23 cellular contexts compared by ENCODE assay signal in genomic region chr2:157216421-157216965, GRCh38. TPM values are rescaled to one million over a fixed set of nuclear protein-coding genes. Genes with fewer than 3 reads are reported as not detected.
"Had no signal": no experiment of that assay in that cellular context is flagged by ENCODE, and none has a peak within 500 bp of the region (broad histone marks: within the 10 kb centered on the region; RNA-seq: fewer than 3 reads in every experiment).

No MANE protein-coding gene starts in this region.

- ATAC-seq: activated CD8-positive, alpha-beta memory T cell treated with anti-CD3 and anti-CD28 coated beads, Interleukin-2, amount 10 ng/mL, durations not matched to agents 7 days and 5 days; activated CD8-positive, alpha-beta T cell treated with anti-CD3 and anti-CD28 coated beads, Interleukin-2, amount 10 ng/mL, durations not matched to agents 7 days and 5 days; activated T-cell treated with anti-CD3 and anti-CD28 coated beads, Interleukin-2, amount 50 U/mL, for 72 hours; left cardiac atrium; left ventricle myocardium superior; right lobe of liver had no signal

- H3K27me3 Mint-ChIP-seq: activated B cell treated with CpG ODN at 0.5 μM for 24 hours had no signal

- H3K36me3 Mint-ChIP-seq: activated CD8-positive, alpha-beta memory T cell treated with anti-CD3 and anti-CD28 coated beads, Interleukin-2, amount 10 ng/mL, durations not matched to agents 7 days and 5 days; activated naive CD8-positive, alpha-beta T cell had no signal

- H3K27ac Mint-ChIP-seq: activated B cell treated with CpG ODN at 0.5 μM for 24 hours; activated CD8-positive, alpha-beta memory T cell treated with anti-CD3 and anti-CD28 coated beads, Interleukin-2, amount 10 ng/mL, durations not matched to agents 7 days and 5 days; activated CD8-positive, alpha-beta T cell treated with anti-CD3 and anti-CD28 coated beads, Interleukin-2, amount 10 ng/mL, durations not matched to agents 7 days and 5 days; activated naive CD8-positive, alpha-beta T cell; activated T-cell treated with anti-CD3 and anti-CD28 coated beads, Interleukin-2, amount 50 U/mL, for 72 hours; nephron; T-helper 2 cell treated with Interferon-gamma antibody and Interleukin-4, amounts not matched to agents 5 μg/mL and 100 μg/mL, for 36 hours had no signal

- H3K9me3 Mint-ChIP-seq: activated B cell treated with CpG ODN at 0.5 μM for 24 hours; activated T-cell treated with anti-CD3 and anti-CD28 coated beads, Interleukin-2, amount 50 U/mL, for 72 hours; central memory CD8-positive, alpha-beta T cell; nephron; T-helper 2 cell treated with Interferon-gamma antibody and Interleukin-4, amounts not matched to agents 5 μg/mL and 100 μg/mL, for 36 hours had no signal

- DNase-seq: activated B cell treated with CpG ODN at 0.5 μM for 24 hours; activated CD8-positive, alpha-beta memory T cell treated with anti-CD3 and anti-CD28 coated beads, Interleukin-2, amount 10 ng/mL, durations not matched to agents 7 days and 5 days; activated CD8-positive, alpha-beta T cell treated with anti-CD3 and anti-CD28 coated beads, Interleukin-2, amount 10 ng/mL, durations not matched to agents 7 days and 5 days; activated effector memory CD4-positive, alpha-beta T cell treated with Interleukin-2 at 50 U/mL for 16 hours; activated naive CD4-positive, alpha-beta T cell treated with Interleukin-2 at 50 U/mL for 16 hours; activated T-cell treated with anti-CD3 and anti-CD28 coated beads, Interleukin-2, amount 50 U/mL, for 72 hours; anterior cingulate cortex; colonic mucosa; effector CD8-positive, alpha-beta T cell; islet precursor cell; left cardiac atrium; left ventricle myocardium superior; posterior cingulate gyrus; right lobe of liver; stimulated activated CD4-positive, alpha-beta T cell treated with anti-CD3 and anti-CD28 coated beads, Interleukin-2, amount 100 ng/mL, for 48 hours; stimulated activated naive CD4-positive, alpha-beta T cell treated with Interleukin-2 at 50 U/mL for 16 hours; testis; transverse colon had no signal

- H3K4me1 Mint-ChIP-seq: activated B cell treated with CpG ODN at 0.5 μM for 24 hours; activated CD8-positive, alpha-beta memory T cell treated with anti-CD3 and anti-CD28 coated beads, Interleukin-2, amount 10 ng/mL, durations not matched to agents 7 days and 5 days; central memory CD8-positive, alpha-beta T cell; nephron had no signal

- H3K4me3 Mint-ChIP-seq: activated B cell treated with CpG ODN at 0.5 μM for 24 hours; activated CD8-positive, alpha-beta memory T cell treated with anti-CD3 and anti-CD28 coated beads, Interleukin-2, amount 10 ng/mL, durations not matched to agents 7 days and 5 days; activated CD8-positive, alpha-beta T cell treated with anti-CD3 and anti-CD28 coated beads, Interleukin-2, amount 10 ng/mL, durations not matched to agents 7 days and 5 days; activated naive CD8-positive, alpha-beta T cell; activated T-cell treated with anti-CD3 and anti-CD28 coated beads, Interleukin-2, amount 50 U/mL, for 72 hours; central memory CD8-positive, alpha-beta T cell; nephron; T-helper 2 cell treated with Interferon-gamma antibody and Interleukin-4, amounts not matched to agents 5 μg/mL and 100 μg/mL, for 36 hours had no signal

RNA-seq across cellular contexts. Expression of gene GALNT5, which starts 41.0 kb away (rescaled TPM):
- total RNA-seq: activated B cell treated with CpG ODN at 0.5 μM for 24 hours; activated CD8-positive, alpha-beta memory T cell treated with anti-CD3 and anti-CD28 coated beads, Interleukin-2, amount 10 ng/mL, durations not matched to agents 7 days and 5 days; activated CD8-positive, alpha-beta T cell treated with anti-CD3 and anti-CD28 coated beads, Interleukin-2, amount 10 ng/mL, durations not matched to agents 7 days and 5 days; activated T-cell treated with anti-CD3 and anti-CD28 coated beads, Interleukin-2, amount 50 U/mL, for 72 hours; dermis microvascular lymphatic vessel endothelial cell had no signal
